24 cellular contexts compared by ENCODE assay signal in the genomic region with DNA sequence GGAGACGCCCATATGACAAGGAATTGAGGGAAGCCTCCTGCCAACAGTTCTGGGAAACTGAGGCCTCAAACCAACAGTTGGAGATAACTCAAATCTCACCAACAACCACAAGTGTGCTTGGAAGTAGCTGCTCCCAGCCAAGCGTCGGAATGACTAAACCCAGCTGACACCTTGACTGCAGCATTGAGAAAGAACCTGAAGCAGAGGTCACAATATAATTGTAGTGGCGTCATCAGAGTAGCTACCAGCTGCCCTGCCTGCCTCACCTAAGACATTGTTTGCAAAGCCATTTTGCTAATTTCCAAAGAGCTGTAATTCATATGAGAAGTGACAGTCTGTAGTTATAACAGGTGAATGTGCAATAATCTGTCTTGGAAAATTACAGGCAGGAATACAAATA. TPM values are rescaled to one million over a fixed set of nuclear protein-coding genes. Genes with fewer than 3 reads are reported as not detected.
DNase-seq lines count a peak whose midpoint lies in the region; ATAC-seq, FAIRE-seq and TF ChIP-seq lines count a peak whose summit lies in the region.
"Had no signal": no experiment of that assay in that cellular context is flagged by ENCODE, and none has a peak within 500 bp of the region (broad histone marks: within the 10 kb centered on the region; RNA-seq: fewer than 3 reads in every experiment).

No MANE protein-coding gene starts in this region.

- no peak overlapping the region for H4K8ac ChIP-seq in trophoblast cell (ENCODE audit: low read depth, low read length)

- H3K9me3 ChIP-seq in trophoblast cell (ENCODE audit: insufficient read depth, low read depth, low read length): no peaks in the 10 kb centered on the region
- H3K9me3 ChIP-seq in esophagus muscularis mucosa: no peaks in the 10 kb centered on the region
- H3K9me3 ChIP-seq in MG63: no peaks in the 10 kb centered on the region
- H3K9me3 ChIP-seq: lower lobe of right lung, neutrophil, psoas muscle had no signal

- no peak overlapping the region for H2BK5ac ChIP-seq in trophoblast cell (ENCODE audit: low read depth, low read length, poor library complexity)

- ATAC-seq in GM18909 (IDR thresholded peaks at IDR 0.05; ENCODE audit: poor library complexity, unreplicated experiment): no peak
- ATAC-seq: Panc1, psoas muscle, T-helper 17 cell had no signal

- no peak for TF ChIP-seq EP300 in esophagus muscularis mucosa (IDR thresholded peaks at IDR 0.05)

- intact Hi-C loops in esophagus muscularis mucosa (cut with DNase I): no loop called here

- no peak overlapping the region for H2AFZ ChIP-seq in trophoblast cell (ENCODE audit: insufficient read depth, low read length, poor library complexity)

- H3K4ac ChIP-seq in trophoblast cell (ENCODE audit: low read depth, low read length): no peak overlapping the region

- H3K4me2 ChIP-seq in trophoblast cell (ENCODE audit: low read length): no peak overlapping the region
- H3K4me2 ChIP-seq: KMS-11 had no signal

- TF ChIP-seq CTCF in esophagus muscularis mucosa (IDR thresholded peaks at IDR 0.05): no peak

- H3K23ac ChIP-seq in trophoblast cell (ENCODE audit: low read length): no peak overlapping the region

- H3K27me3 ChIP-seq in trophoblast cell (ENCODE audit: insufficient read depth, low read length) (no peaks in the 10 kb centered on the region), esophagus muscularis mucosa (no peaks in the 10 kb centered on the region), MG63 (no peaks in the 10 kb centered on the region)

- no peaks in the 10 kb centered on the region for H3K79me2 ChIP-seq in trophoblast cell (ENCODE audit: control insufficient read depth, insufficient read depth, low read length, poor library complexity)

- H3K27ac ChIP-seq in trophoblast cell (ENCODE audit: low read depth, low read length) (no peak overlapping the region), esophagus muscularis mucosa (replicated peaks in 1 of 4) (no peak overlapping the region)
- H3K27ac ChIP-seq: KMS-11, lower lobe of right lung, neutrophil, psoas muscle had no signal

- no peak overlapping the region for H4K12ac ChIP-seq in trophoblast cell (ENCODE audit: low read depth, low read length)

- H2BK12ac ChIP-seq in trophoblast cell (ENCODE audit: low read length): no peak overlapping the region

- H4K91ac ChIP-seq in trophoblast cell (ENCODE audit: low read depth, low read length): no peak overlapping the region

- TF ChIP-seq POLR2A in esophagus muscularis mucosa (IDR thresholded peaks at IDR 0.05; ENCODE audit: low read depth): no peak

- no peak overlapping the region for H3K18ac ChIP-seq in trophoblast cell (ENCODE audit: low read length)

- H3K4me1 ChIP-seq in trophoblast cell (ENCODE audit: control insufficient read depth in 1 of 2, insufficient read depth in 2 of 2, low read length in 2 of 2) (peaks cover 2 to 6% of the 10 kb centered on the region in 2 experiments), esophagus muscularis mucosa (no peaks in the 10 kb centered on the region)
- H3K4me1 ChIP-seq: lower lobe of right lung, psoas muscle had no signal

- no peak overlapping the region for H2AK5ac ChIP-seq in trophoblast cell (ENCODE audit: low read length)

- H3K36me3 ChIP-seq in trophoblast cell (ENCODE audit: control insufficient read depth in 1 of 2, insufficient read depth in 2 of 2, low read length in 2 of 2): no peaks in the 10 kb centered on the region
- H3K36me3 ChIP-seq in esophagus muscularis mucosa: no peaks in the 10 kb centered on the region
- no peaks in the 10 kb centered on the region for H3K36me3 ChIP-seq in MG63
- H3K36me3 ChIP-seq: lower lobe of right lung, neutrophil had no signal

- WGBS in trophoblast cell (ENCODE audit: extremely low coverage, insufficient coverage, insufficient read length): no CpG with 5 or more reads among the region's 4 CpGs
- 74% methylated on average over 2 of the region's 4 CpGs for WGBS in esophagus muscularis mucosa

- no peak overlapping the region for H2BK120ac ChIP-seq in trophoblast cell (ENCODE audit: insufficient read depth, low read length, poor library complexity)

- no peak overlapping the region for H3K14ac ChIP-seq in trophoblast cell (ENCODE audit: low read length)

- H3K4me3 ChIP-seq in trophoblast cell (ENCODE audit: low read depth, low read length) (no peak overlapping the region), esophagus muscularis mucosa (no peak overlapping the region), MG63 (no peak overlapping the region)
- H3K4me3 ChIP-seq: lower lobe of right lung, psoas muscle had no signal

- no peaks in the 10 kb centered on the region for H3K79me1 ChIP-seq in trophoblast cell (ENCODE audit: low read length)

- DNase-seq in NCI-H1105 treated with DMSO at 0.1 percent for 48 hours (lab: John Stamatoyannopoulos, UW): peak; percentile 81
- DNase-seq in NCI-H69 (lab: John Stamatoyannopoulos, UW): peak; percentile 94
- DNase-seq in trophoblast cell: peak; percentile 76 to 84
- DNase-seq in esophagus muscularis mucosa (ENCODE audit: extremely low spot score): no peak
- no peak for DNase-seq in activated naive CD4-positive, alpha-beta T cell (lab: John Stamatoyannopoulos, UW)
- DNase-seq in MG63: no peak
- DNase-seq: activated CD4-positive, alpha-beta T cell treated with anti-CD3 and anti-CD28 coated beads, Interleukin-2, amount 50 U/mL, for 1 hour; activated naive CD8-positive, alpha-beta T cell treated with anti-CD3 and anti-CD28 coated beads for 36 hours; cerebellar nuclear complex; effector CD4-positive, alpha-beta T cell; H7; hypothalamus; lower lobe of right lung; NCI-H82; psoas muscle; stimulated activated CD4-positive, alpha-beta T cell treated with anti-CD3 and anti-CD28 coated beads, Interleukin-1b, Interleukin-23, amount 100 ng/mL, for 48 hours; T-helper 17 cell had no signal

- H3K9ac ChIP-seq in trophoblast cell (ENCODE audit: low read length): no peak overlapping the region
- H3K9ac ChIP-seq: KMS-11 had no signal

- peak; percentile 73 for FAIRE-seq in colon (lab: Jason Lieb, UNC)
- FAIRE-seq: frontal cortex, HTR-8/SVneo had no signal

RNA-seq across cellular contexts. Expression of gene ANKRD31, which starts 40.8 kb away (rescaled TPM):
- 0.14 TPM in 2 replicates for polyA plus RNA-seq in trophoblast cell (2013)
- under 1 TPM; under 0.01 to 0.11 (median 0.03) TPM for total RNA-seq in esophagus muscularis mucosa
- total RNA-seq in MG63 (2014; rRNA removed; shearing (Covaris generic); ENCODE audit: low replicate concordance): not detected in 2 replicates
- total RNA-seq: H7 had no signal

RNA-seq across cellular contexts. Expression of gene HMGCR, which starts 59.6 kb away (rescaled TPM):
- 133 and 134 TPM in 2 replicates for polyA plus RNA-seq in trophoblast cell (2013)
- 10 to 100 TPM in 2 of 4 donors, 1 to 10 TPM in 2; 9.6 to 17.4 (median 12.6) TPM for total RNA-seq in esophagus muscularis mucosa
- total RNA-seq in MG63 (2014; rRNA removed; shearing (Covaris generic); ENCODE audit: low replicate concordance): 21.5 and 27.4 TPM in 2 replicates

Comparison
In these comparisons a context has a peak if more than half of its experiments do, and no peak if none do; other contexts are left out.
1. DNase-seq: peak in NCI-H1105 treated with DMSO at 0.1 percent for 48 hours (single experiment), NCI-H69 (single experiment) and trophoblast cell (2 of 2); none in esophagus muscularis mucosa (single experiment), activated naive CD4-positive, alpha-beta T cell (0 of 4) and MG63 (single experiment).